9 cellular contexts compared by ENCODE assay signal in genomic region chr1:1629430-1630190, GRCh38. TPM values are rescaled to one million over a fixed set of nuclear protein-coding genes. Genes with fewer than 3 reads are reported as not detected.
DNase-seq lines count a peak whose midpoint lies in the region; ATAC-seq, FAIRE-seq and TF ChIP-seq lines count a peak whose summit lies in the region.
"Had no signal": no experiment of that assay in that cellular context is flagged by ENCODE, and none has a peak within 500 bp of the region (broad histone marks: within the 10 kb centered on the region; RNA-seq: fewer than 3 reads in every experiment).

No MANE protein-coding gene starts in this region.

- peaks cover 19% of the 10 kb centered on the region for H3K27me3 Mint-ChIP-seq in nephron progenitor cell (ENCODE audit: low read depth, poor library complexity)

- no peak for ATAC-seq in HG02884 (IDR thresholded peaks at IDR 0.05; ENCODE audit: unreplicated experiment)

- peaks cover 0 to 38% (median 10%) of the 10 kb centered on the region in 4 donors for H3K27me3 ChIP-seq in esophagus squamous epithelium

- DNase-seq in GM13977 (ENCODE audit: low spot score) (peak; percentile 90), esophagus squamous epithelium (lab: John Stamatoyannopoulos, UW) (no peak), frontal cortex (ENCODE audit: low spot score in 2 of 2) (no peak), NCI-H774 (lab: John Stamatoyannopoulos, UW) (no peak), nephron progenitor cell (no peak)
- peak; percentile 60 to 66 for DNase-seq in activated CD4-positive, alpha-beta T cell treated with anti-CD3 and anti-CD28 coated beads, Interleukin-2, amount 50 U/mL, for 4 hours
- peak; percentile 64 for DNase-seq in stimulated activated CD8-positive, alpha-beta memory T cell treated with anti-CD3 and anti-CD28 coated beads, Interleukin-12 subunit alpha, Interleukin-12 subunit beta, amount 100 ng/mL, for 1 hour (ENCODE audit: low read depth)

- no peaks in the 10 kb centered on the region for H3K36me3 Mint-ChIP-seq in nephron progenitor cell (ENCODE audit: low read depth)

- intact Hi-C loops in esophagus squamous epithelium (cut with DNase I): no loop called here

- TF ChIP-seq CTCF in GM13977 (IDR thresholded peaks at IDR 0.05; ENCODE audit: extremely low read depth, insufficient read depth, missing control alignments) (no peak), esophagus squamous epithelium (IDR thresholded peaks at IDR 0.05) (no peak), nephron progenitor cell (IDR thresholded peaks at IDR 0.05) (no peak)

- no peak for FAIRE-seq in frontal cortex (lab: Jason Lieb, UNC)

- peak overlapping the region; percentile 36 to 63 (median 43) for H3K4me3 ChIP-seq in esophagus squamous epithelium

- H3K4me1 ChIP-seq in esophagus squamous epithelium: peaks cover 21 to 65% (median 31%) of the 10 kb centered on the region in 3 donors
- H3K4me1 ChIP-seq: uterus had no signal

- no peaks in the 10 kb centered on the region for H3K4me1 Mint-ChIP-seq in nephron progenitor cell

- 26 to 49% methylated on average over 6 to 14 of the region's 48 CpGs for WGBS in esophagus squamous epithelium, 2 donors

- H3K4me3 Mint-ChIP-seq in nephron progenitor cell: no peak overlapping the region

- no peak for TF ChIP-seq POLR2A in esophagus squamous epithelium (IDR thresholded peaks at IDR 0.05)

- no peaks in the 10 kb centered on the region for H3K9me3 ChIP-seq in esophagus squamous epithelium
- H3K9me3 ChIP-seq: uterus had no signal

- H3K27ac ChIP-seq in esophagus squamous epithelium: peak overlapping the region in 3 of 4 donors; percentile 87 to 90 (median 90)

- in situ Hi-C loops in GM13977 (cut with MboI; ENCODE audit: low pct_unique_long_range_greater_than_20kb, low sequenced_read_pairs, unreplicated experiment): no loop called here

- no peak overlapping the region for H3K27ac Mint-ChIP-seq in nephron progenitor cell

- peaks cover 0 to 15% (median 0%) of the 10 kb centered on the region in 3 donors for H3K36me3 ChIP-seq in esophagus squamous epithelium
- H3K36me3 ChIP-seq: uterus had no signal

- H3K9me3 Mint-ChIP-seq in nephron progenitor cell: no peaks in the 10 kb centered on the region

RNA-seq across cellular contexts. Expression of gene MMP23B, which starts 2.4 kb away (rescaled TPM):
- total RNA-seq in esophagus squamous epithelium (1 to 10 TPM in 3 of 4 donors, under 1 TPM in 1; 0.49 to 7.6 (median 2.7) TPM), frontal cortex (0.82 TPM)

RNA-seq across cellular contexts. Expression of gene MIB2, which starts 14.3 kb away (rescaled TPM):
- total RNA-seq in esophagus squamous epithelium (10 to 100 TPM; 80.0 to 99.8 (median 96.6) TPM), frontal cortex (45.7 TPM)

RNA-seq across cellular contexts. Expression of gene CDK11B, which starts 29.2 kb away (rescaled TPM):
- total RNA-seq in esophagus squamous epithelium (10 to 100 TPM; 10.1 to 17.2 (median 13.7) TPM), frontal cortex (9.0 TPM)

RNA-seq across cellular contexts. Expression of gene FNDC10, which starts 29.7 kb away (rescaled TPM):
- total RNA-seq in esophagus squamous epithelium: 10 to 100 TPM in 1 of 4 donors, 1 to 10 TPM in 3; 5.8 to 15.6 (median 7.9) TPM
- 2.9 TPM for total RNA-seq in frontal cortex

RNA-seq across cellular contexts. Expression of gene SSU72, which starts 54.9 kb away (rescaled TPM):
- 100 to 1,000 TPM in 3 of 4 donors, 10 to 100 TPM in 1; 98.4 to 125 (median 124) TPM for total RNA-seq in esophagus squamous epithelium
- 34.2 TPM for total RNA-seq in frontal cortex

Comparison
In these comparisons a context has a peak if more than half of its experiments do, and no peak if none do; other contexts are left out.
1. DNase-seq: peak in GM13977 (single experiment), activated CD4-positive, alpha-beta T cell treated with anti-CD3 and anti-CD28 coated beads, Interleukin-2, amount 50 U/mL, for 4 hours (2 of 2) and stimulated activated CD8-positive, alpha-beta memory T cell treated with anti-CD3 and anti-CD28 coated beads, Interleukin-12 subunit alpha, Interleukin-12 subunit beta, amount 100 ng/mL, for 1 hour (single experiment); none in esophagus squamous epithelium (single experiment), frontal cortex (0 of 2), NCI-H774 (single experiment) and nephron progenitor cell (single experiment).